Comparison of ENCODE assay signal across 16 cellular contexts in genomic region chr16:84467709-84468108, GRCh38. TPM values are rescaled to one million over a fixed set of nuclear protein-coding genes. Genes with fewer than 3 reads are reported as not detected.
DNase-seq lines count a peak whose midpoint lies in the region; ATAC-seq and TF ChIP-seq lines count a peak whose summit lies in the region.
"Had no signal": no experiment of that assay in that cellular context is flagged by ENCODE, and none has a peak within 500 bp of the region (broad histone marks: within the 10 kb centered on the region; RNA-seq: fewer than 3 reads in every experiment).

No MANE protein-coding gene starts in this region.

- DNase-seq in mammary epithelial cell = no peak
- DNase-seq in MCF 10A (ENCODE audit: unreplicated experiment) = no peak
- DNase-seq in WTC11 (ENCODE audit: low spot score) = no peak
- no peak for DNase-seq in endodermal cell
- no peak for DNase-seq in nephron progenitor cell
- no peak for DNase-seq in vagina (ENCODE audit: extremely low spot score in 2 of 2)
- no peak for DNase-seq in CD14-positive monocyte (ENCODE audit: low spot score)
- no peak for DNase-seq in globus pallidus (ENCODE audit: low spot score)
- DNase-seq: C1 segment of cervical spinal cord; Caco-2; CD4-positive, CD25-positive, alpha-beta regulatory T cell; DMS153; DND-41; H9 had no signal

- H3K27me3 ChIP-seq in mammary epithelial cell (ENCODE audit: insufficient read depth, low read length) (no peaks in the 10 kb centered on the region), endodermal cell (ENCODE audit: control insufficient read depth, insufficient read depth, low read length, poor library complexity, severe bottlenecking) (no peaks in the 10 kb centered on the region), vagina (no peaks in the 10 kb centered on the region)

- H3K4me3 Mint-ChIP-seq in MCF 10A (ENCODE audit: unreplicated experiment) (no peak overlapping the region), WTC11 (no peak overlapping the region), endodermal cell (no peak overlapping the region), nephron progenitor cell (no peak overlapping the region), CD14-positive monocyte (no peak overlapping the region)
- H3K4me3 Mint-ChIP-seq: CD4-positive, CD25-positive, alpha-beta regulatory T cell; CD8-positive, alpha-beta T cell; H9 had no signal

- intact Hi-C loops in mammary epithelial cell (cut with micrococcal nuclease) = no loop called here
- intact Hi-C loops in MCF 10A (cut with micrococcal nuclease) = no loop called here
- intact Hi-C loops in vagina (cut with DNase I) = no loop called here
- intact Hi-C loops in CD14-positive monocyte (cut with micrococcal nuclease) = no loop called here

- TF ChIP-seq POLR2A in vagina (IDR thresholded peaks at IDR 0.05) = no peak

- H3K9me3 ChIP-seq in mammary epithelial cell (replicated peaks; ENCODE audit: insufficient read depth, low read length) = no peaks in the 10 kb centered on the region
- peaks cover 26% of the 10 kb centered on the region for H3K9me3 ChIP-seq in endodermal cell (ENCODE audit: control insufficient read depth, low read length)
- H3K9me3 ChIP-seq in vagina = no peaks in the 10 kb centered on the region

- no peak overlapping the region for H3K4me2 ChIP-seq in mammary epithelial cell (ENCODE audit: insufficient read depth, low read depth, low read length)

- H3K36me3 ChIP-seq in mammary epithelial cell (ENCODE audit: insufficient read depth, low read length) (peaks cover 42% of the 10 kb centered on the region), endodermal cell (ENCODE audit: control insufficient read depth, insufficient read depth, low read length) (peaks cover 28% of the 10 kb centered on the region), vagina (peaks cover 0 to 14% of the 10 kb centered on the region in 2 donors)

- H2AFZ ChIP-seq in mammary epithelial cell (ENCODE audit: low read depth, low read length) = no peak overlapping the region
- H2AFZ ChIP-seq: GM23248 had no signal

- peaks cover 73% of the 10 kb centered on the region for H3K36me3 Mint-ChIP-seq in MCF 10A (ENCODE audit: insufficient read depth, unreplicated experiment)
- peaks cover 43% of the 10 kb centered on the region for H3K36me3 Mint-ChIP-seq in WTC11
- H3K36me3 Mint-ChIP-seq in endodermal cell (ENCODE audit: low read depth) = peaks cover 38% of the 10 kb centered on the region
- peaks cover 69% of the 10 kb centered on the region for H3K36me3 Mint-ChIP-seq in nephron progenitor cell (ENCODE audit: low read depth)
- peaks cover 12 to 16% of the 10 kb centered on the region in 2 donors for H3K36me3 Mint-ChIP-seq in CD14-positive monocyte

- POLR2A ChIA-PET in MCF 10A (lab: Yijun Ruan, JAX) (no interaction called here), WTC11 (lab: Charles Lee) (no interaction called here)

- H3K9me3 Mint-ChIP-seq in MCF 10A (ENCODE audit: unreplicated experiment) (peaks cover 8% of the 10 kb centered on the region), WTC11 (peaks cover 29% of the 10 kb centered on the region), endodermal cell (peaks cover 29% of the 10 kb centered on the region), nephron progenitor cell (peaks cover 40% of the 10 kb centered on the region), CD14-positive monocyte (peaks cover 19 to 31% (median 29%) of the 10 kb centered on the region in 7 donors)

- no peak overlapping the region for H3K4me3 ChIP-seq in mammary epithelial cell (replicated peaks in 1 of 3; ENCODE audit: insufficient read depth in 1 of 3, low read depth in 2 of 3, low read length in 3 of 3)
- peak overlapping the region; percentile 58 for H3K4me3 ChIP-seq in endodermal cell (ENCODE audit: low read length)
- H3K4me3 ChIP-seq in vagina = no peak overlapping the region
- H3K4me3 ChIP-seq: GM23248 had no signal

- H3K27ac Mint-ChIP-seq in MCF 10A (ENCODE audit: low read depth, unreplicated experiment) (no peak overlapping the region), WTC11 (no peak overlapping the region), endodermal cell (no peak overlapping the region), nephron progenitor cell (peak overlapping the region; percentile 23), CD14-positive monocyte (no peak overlapping the region)
- H3K27ac Mint-ChIP-seq: CD4-positive, CD25-positive, alpha-beta regulatory T cell; CD8-positive, alpha-beta T cell; H9 had no signal

- dilution Hi-C loops in mammary epithelial cell (cut with HindIII; ENCODE audit: low sequenced_read_pairs) = no loop called here

- H3K27ac ChIP-seq in mammary epithelial cell (ENCODE audit: insufficient read depth, low read depth, low read length) (peak overlapping the region; percentile 3), endodermal cell (ENCODE audit: low read depth, low read length) (no peak overlapping the region), vagina (no peak overlapping the region)
- H3K27ac ChIP-seq: GM23248 had no signal

- CTCF ChIA-PET in mammary epithelial cell (lab: Charles Lee; ENCODE audit: low non-redundant PET) = no interaction called here
- CTCF ChIA-PET in MCF 10A (lab: Yijun Ruan, JAX) = interaction anchor here (0.6 kb wide), 1 partner anchor 1003 kb away, joined by 3 read pairs; no protein-coding TSS in a partner anchor
- CTCF ChIA-PET in WTC11 (lab: Charles Lee) = no interaction called here

- H3K9ac ChIP-seq in mammary epithelial cell (ENCODE audit: insufficient read depth, low read length) (no peak overlapping the region), endodermal cell (ENCODE audit: extremely low read depth, low read length, poor library complexity, severe bottlenecking) (no peak overlapping the region)
- H3K9ac ChIP-seq: GM23248 had no signal

- H3K4me1 Mint-ChIP-seq in MCF 10A (ENCODE audit: insufficient read depth, unreplicated experiment) (no peaks in the 10 kb centered on the region), WTC11 (no peaks in the 10 kb centered on the region), endodermal cell (no peaks in the 10 kb centered on the region), nephron progenitor cell (peaks cover 8% of the 10 kb centered on the region), CD14-positive monocyte (no peaks in the 10 kb centered on the region)
- H3K4me1 Mint-ChIP-seq: H9 had no signal

- TF ChIP-seq CTCF in mammary epithelial cell (conservative IDR thresholded peaks at IDR 0.05 in 1 of 2, IDR thresholded peaks at IDR 0.05 in 1 of 2; ENCODE audit: extremely low read depth in 1 of 2, insufficient read depth in 1 of 2, low read depth in 1 of 2, low read length in 2 of 2) (no peak), MCF 10A (IDR thresholded peaks at IDR 0.05; ENCODE audit: unreplicated experiment) (no peak), WTC11 (IDR thresholded peaks at IDR 0.05) (no peak), endodermal cell (conservative IDR thresholded peaks at IDR 0.05) (no peak), nephron progenitor cell (IDR thresholded peaks at IDR 0.05) (no peak), vagina (IDR thresholded peaks at IDR 0.05) (no peak), CD14-positive monocyte (IDR thresholded peaks at IDR 0.05) (no peak)

- no peaks in the 10 kb centered on the region for H4K20me1 ChIP-seq in mammary epithelial cell (ENCODE audit: insufficient read depth, low read length)

- peaks cover 63% of the 10 kb centered on the region for H3K79me2 ChIP-seq in mammary epithelial cell (ENCODE audit: insufficient read depth, low read length)

- in situ Hi-C loops in mammary epithelial cell (cut with MboI; ENCODE audit: low sequenced_read_pairs in 2 of 2) = no loop called here

- ATAC-seq in WTC11 = no peak
- ATAC-seq: CD8-positive, alpha-beta T cell had no signal

- H3K27me3 Mint-ChIP-seq in MCF 10A (ENCODE audit: insufficient read depth, unreplicated experiment) = no peaks in the 10 kb centered on the region
- H3K27me3 Mint-ChIP-seq in WTC11 (ENCODE audit: low read depth) = no peaks in the 10 kb centered on the region
- H3K27me3 Mint-ChIP-seq in endodermal cell (ENCODE audit: insufficient read depth) = no peaks in the 10 kb centered on the region
- H3K27me3 Mint-ChIP-seq in nephron progenitor cell (ENCODE audit: low read depth, poor library complexity) = peaks cover 3% of the 10 kb centered on the region
- peaks cover 0 to under 1% (median 0%) of the 10 kb centered on the region in 3 donors for H3K27me3 Mint-ChIP-seq in CD14-positive monocyte (ENCODE audit: low read depth in 3 of 3)
- H3K27me3 Mint-ChIP-seq: CD4-positive, CD25-positive, alpha-beta regulatory T cell had no signal

- H3K4me1 ChIP-seq in mammary epithelial cell (ENCODE audit: insufficient read depth, low read length) (no peaks in the 10 kb centered on the region), endodermal cell (ENCODE audit: control insufficient read depth, insufficient read depth, low read length) (no peaks in the 10 kb centered on the region), vagina (no peaks in the 10 kb centered on the region)
- H3K4me1 ChIP-seq: Caco-2 had no signal

- BruUV-seq in mammary epithelial cell (replicated peaks; lab: Mats Ljungman, UMichigan) (no TSS peak), MCF 10A (replicated peaks; lab: Mats Ljungman, UMichigan) (no TSS peak)

RNA-seq across cellular contexts. Expression of gene MEAK7, which starts 36.8 kb away (rescaled TPM):
- total RNA-seq in mammary epithelial cell (100 to 1,000 TPM in 1 of 2 donors, 10 to 100 TPM in 1; 73.5 to 107 TPM), MCF 10A (2022) (62.3 and 66.8 TPM in 2 replicates), WTC11 (2021) (14.4 to 16.7 TPM (median 15.3 TPM) in 3 replicates), endodermal cell (10 to 100 TPM; 30.3 to 34.9 TPM), vagina (28.5 TPM)
- polyA plus RNA-seq in mammary epithelial cell (67.1 TPM), CD14-positive monocyte (1 to 10 TPM; 4.7 to 5.0 TPM)
- 84.8 TPM for polyA minus RNA-seq in mammary epithelial cell
- 16.1 TPM for polyA plus RNA-seq in endodermal cell (2013, experiment 1 of 2)
- polyA plus RNA-seq in endodermal cell (2013, experiment 2 of 2) = 12.1 TPM
